Comparison of ENCODE assay signal across 14 cellular contexts in genomic region chr5:134432677-134433359, GRCh38. TPM values are rescaled to one million over a fixed set of nuclear protein-coding genes. Genes with fewer than 3 reads are reported as not detected.
A peak's percentile ranks its signal among the peaks of the same experiment; 100 is the strongest.
DNase-seq lines count a peak whose midpoint lies in the region; ATAC-seq and TF ChIP-seq lines count a peak whose summit lies in the region.
"Had no signal": no experiment of that assay in that cellular context is flagged by ENCODE, and none has a peak within 500 bp of the region (broad histone marks: within the 10 kb centered on the region; RNA-seq: fewer than 3 reads in every experiment).

No MANE protein-coding gene starts in this region.

- H3K27ac ChIP-seq in caudate nucleus (ENCODE audit: low read depth, low read length) (no peak overlapping the region), right atrium auricular region (no peak overlapping the region)
- H3K27ac ChIP-seq: adrenal gland, uterus had no signal

- no peak for TF ChIP-seq CTCF in activated CD8-positive, alpha-beta T cell treated with anti-CD3 and anti-CD28 coated beads for 36 hours (IDR thresholded peaks at IDR 0.05)
- TF ChIP-seq CTCF in NB4 (IDR thresholded peaks at IDR 0.05; ENCODE audit: low read depth, low read length) (no peak), right atrium auricular region (IDR thresholded peaks at IDR 0.05) (no peak)

- H3K36me3 Mint-ChIP-seq in activated CD8-positive, alpha-beta T cell treated with anti-CD3 and anti-CD28 coated beads for 36 hours (ENCODE audit: low read depth), result no peaks in the 10 kb centered on the region
- no peaks in the 10 kb centered on the region for H3K36me3 Mint-ChIP-seq in activated CD8-positive, alpha-beta T cell treated with anti-CD3 and anti-CD28 coated beads, Interleukin-2, amount 10 ng/mL, durations not matched to agents 7 days and 5 days (ENCODE audit: low read depth)

- TF ChIP-seq POLR2A in NB4 (IDR thresholded peaks at IDR 0.05; ENCODE audit: extremely low read depth, insufficient read length), result no peak

- POLR2A ChIA-PET in activated CD8-positive, alpha-beta T cell treated with anti-CD3 and anti-CD28 coated beads for 36 hours (lab: Charles Lee), result interaction anchor here (0.6 to 1.3 kb wide), 2 partner anchors 9 to 21 kb away, joined by 3 read pairs; partner anchors contain the start of gene CDKN2AIPNL
- POLR2A ChIA-PET in activated CD8-positive, alpha-beta T cell treated with anti-CD3 and anti-CD28 coated beads, Interleukin-2, amount 10 ng/mL, durations not matched to agents 7 days and 5 days (lab: Charles Lee), result no interaction called here

- CTCF ChIA-PET in activated CD8-positive, alpha-beta T cell treated with anti-CD3 and anti-CD28 coated beads for 36 hours (lab: Charles Lee), result no interaction called here
- CTCF ChIA-PET in activated CD8-positive, alpha-beta T cell treated with anti-CD3 and anti-CD28 coated beads, Interleukin-2, amount 10 ng/mL, durations not matched to agents 7 days and 5 days (lab: Charles Lee), result interaction anchor here (0.8 kb wide), 1 partner anchor 154 kb away, joined by 3 read pairs; no protein-coding TSS in a partner anchor

- H3K4me3 Mint-ChIP-seq in activated CD8-positive, alpha-beta T cell treated with anti-CD3 and anti-CD28 coated beads for 36 hours, result no peak overlapping the region
- no peak overlapping the region for H3K4me3 Mint-ChIP-seq in activated CD8-positive, alpha-beta T cell treated with anti-CD3 and anti-CD28 coated beads, Interleukin-2, amount 10 ng/mL, durations not matched to agents 7 days and 5 days
- H3K4me3 Mint-ChIP-seq: activated CD4-positive, alpha-beta T cell treated with anti-CD3 and anti-CD28 coated beads, Interleukin-2, amount 10 ng/mL, durations not matched to agents 7 days and 5 days had no signal

- peak overlapping the region; percentile 40 for H3K27ac Mint-ChIP-seq in activated CD8-positive, alpha-beta T cell treated with anti-CD3 and anti-CD28 coated beads for 36 hours
- no peak overlapping the region for H3K27ac Mint-ChIP-seq in activated CD8-positive, alpha-beta T cell treated with anti-CD3 and anti-CD28 coated beads, Interleukin-2, amount 10 ng/mL, durations not matched to agents 7 days and 5 days
- H3K27ac Mint-ChIP-seq: activated CD4-positive, alpha-beta T cell treated with anti-CD3 and anti-CD28 coated beads, Interleukin-2, amount 10 ng/mL, durations not matched to agents 7 days and 5 days had no signal

- H3K27me3 ChIP-seq in right atrium auricular region, result no peaks in the 10 kb centered on the region
- H3K27me3 ChIP-seq: adrenal gland, uterus had no signal

- H3K4me1 ChIP-seq in right atrium auricular region, result peaks cover 0 to 24% of the 10 kb centered on the region in 2 donors
- H3K4me1 ChIP-seq: uterus had no signal

- no peaks in the 10 kb centered on the region for H3K9me3 Mint-ChIP-seq in activated CD8-positive, alpha-beta T cell treated with anti-CD3 and anti-CD28 coated beads for 36 hours
- H3K9me3 Mint-ChIP-seq in activated CD8-positive, alpha-beta T cell treated with anti-CD3 and anti-CD28 coated beads, Interleukin-2, amount 10 ng/mL, durations not matched to agents 7 days and 5 days (ENCODE audit: insufficient read depth), result no peaks in the 10 kb centered on the region
- H3K9me3 Mint-ChIP-seq: activated CD4-positive, alpha-beta T cell treated with anti-CD3 and anti-CD28 coated beads, Interleukin-2, amount 10 ng/mL, durations not matched to agents 7 days and 5 days had no signal

- DNase-seq in activated CD8-positive, alpha-beta T cell treated with anti-CD3 and anti-CD28 coated beads for 36 hours, result no peak
- DNase-seq in activated CD8-positive, alpha-beta T cell treated with anti-CD3 and anti-CD28 coated beads, Interleukin-2, amount 10 ng/mL, durations not matched to agents 7 days and 5 days, result no peak
- DNase-seq in NB4 (ENCODE audit: low read depth), result peak; percentile 55
- peak in 43 of 61 donors; percentile 3 to 86 (median 44) for DNase-seq in caudate nucleus (lab: John Stamatoyannopoulos, UW)
- peak; percentile 13 for DNase-seq in occipital lobe (lab: John Stamatoyannopoulos, UW)
- DNase-seq in HuH-7.5 (ENCODE audit: low spot score), result no peak
- DNase-seq in right atrium auricular region (ENCODE audit: low spot score), result no peak
- no peak for DNase-seq in NCI-H2171 (lab: John Stamatoyannopoulos, UW)
- DNase-seq: activated CD4-positive, alpha-beta T cell treated with anti-CD3 and anti-CD28 coated beads, Interleukin-2, amount 10 ng/mL, durations not matched to agents 7 days and 5 days; adrenal gland; HCEC 1CT; mammary epithelial cell; NCI-H1436; uterus had no signal

- H3K9me3 ChIP-seq in right atrium auricular region, result no peaks in the 10 kb centered on the region
- H3K9me3 ChIP-seq: adrenal gland, uterus had no signal

- no peaks in the 10 kb centered on the region for H3K36me3 ChIP-seq in right atrium auricular region
- H3K36me3 ChIP-seq: adrenal gland, uterus had no signal

- no peak for ATAC-seq in activated CD8-positive, alpha-beta T cell treated with anti-CD3 and anti-CD28 coated beads for 36 hours
- no peak for ATAC-seq in activated CD8-positive, alpha-beta T cell treated with anti-CD3 and anti-CD28 coated beads, Interleukin-2, amount 10 ng/mL, durations not matched to agents 7 days and 5 days

- H3K4me3 ChIP-seq in NB4 (ENCODE audit: low read depth, low read length), result no peak overlapping the region
- no peak overlapping the region for H3K4me3 ChIP-seq in right atrium auricular region
- H3K4me3 ChIP-seq: adrenal gland, uterus had no signal

- H3K27me3 Mint-ChIP-seq in activated CD8-positive, alpha-beta T cell treated with anti-CD3 and anti-CD28 coated beads for 36 hours, result no peaks in the 10 kb centered on the region
- H3K27me3 Mint-ChIP-seq in activated CD8-positive, alpha-beta T cell treated with anti-CD3 and anti-CD28 coated beads, Interleukin-2, amount 10 ng/mL, durations not matched to agents 7 days and 5 days (ENCODE audit: low read depth), result peaks cover 7% of the 10 kb centered on the region

- peaks cover 33% of the 10 kb centered on the region for H3K4me1 Mint-ChIP-seq in activated CD8-positive, alpha-beta T cell treated with anti-CD3 and anti-CD28 coated beads for 36 hours (ENCODE audit: low read depth)
- peaks cover 21% of the 10 kb centered on the region for H3K4me1 Mint-ChIP-seq in activated CD8-positive, alpha-beta T cell treated with anti-CD3 and anti-CD28 coated beads, Interleukin-2, amount 10 ng/mL, durations not matched to agents 7 days and 5 days (ENCODE audit: low read depth)

- intact Hi-C loops in activated CD8-positive, alpha-beta T cell treated with anti-CD3 and anti-CD28 coated beads for 36 hours (cut with micrococcal nuclease), result no loop called here

RNA-seq across cellular contexts. Expression of gene CDKN2AIPNL, which starts 21.1 kb away (rescaled TPM):
- 10 to 100 TPM; 38.2 to 41.1 TPM for total RNA-seq in activated CD8-positive, alpha-beta T cell treated with anti-CD3 and anti-CD28 coated beads for 36 hours
- 10 to 100 TPM; 31.3 to 32.5 TPM for total RNA-seq in activated CD8-positive, alpha-beta T cell treated with anti-CD3 and anti-CD28 coated beads, Interleukin-2, amount 10 ng/mL, durations not matched to agents 7 days and 5 days
- 52.9 TPM for total RNA-seq in occipital lobe
- 10 to 100 TPM; 28.2 to 32.8 TPM for total RNA-seq in right atrium auricular region

Comparison
In these comparisons a context has a peak if more than half of its experiments do, and no peak if none do; other contexts are left out.
1. DNase-seq: peak in NB4 (single experiment), caudate nucleus (43 of 61) and occipital lobe (single experiment); none in activated CD8-positive, alpha-beta T cell treated with anti-CD3 and anti-CD28 coated beads for 36 hours (single experiment), activated CD8-positive, alpha-beta T cell treated with anti-CD3 and anti-CD28 coated beads, Interleukin-2, amount 10 ng/mL, durations not matched to agents 7 days and 5 days (single experiment), HuH-7.5 (single experiment), right atrium auricular region (single experiment) and NCI-H2171 (single experiment).